In the genomic region with DNA sequence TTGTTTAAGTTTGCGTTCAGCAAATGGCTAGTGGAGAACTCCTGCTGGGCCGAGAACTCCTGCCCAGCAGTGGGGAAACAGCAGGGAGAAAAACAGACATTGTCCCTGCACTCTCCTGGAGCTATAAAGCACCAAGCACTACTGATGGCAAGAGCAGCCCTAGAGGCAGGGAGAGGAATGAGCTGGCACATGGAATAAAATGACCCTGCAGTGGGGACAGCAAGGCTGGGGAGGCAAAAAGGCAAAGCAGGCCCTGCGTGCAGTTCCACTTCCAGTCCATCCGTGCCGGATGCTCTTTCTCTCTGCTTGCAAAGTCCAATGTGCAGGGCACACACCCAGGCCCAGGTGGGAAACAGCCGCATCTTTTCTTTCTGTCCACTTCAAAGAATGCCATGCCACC, we compare ENCODE assay signal across 2 cellular contexts.
TF ChIP-seq lines count a peak whose summit lies in the region.

No MANE protein-coding gene starts in this region.

TF ChIP-seq in HepG2, 621 proteins besides CTCF, POLR2A, EP300 and RAD21:
- TF ChIP-seq ZBTB38 (CRISPR knock-in tag; IDR thresholded peaks at IDR 0.05) (no peak), ZSCAN21 (CRISPR knock-in tag; IDR thresholded peaks at IDR 0.05; ENCODE audit: borderline replicate concordance) (no peak), ZBTB43 (CRISPR knock-in tag; conservative IDR thresholded peaks at IDR 0.05) (no peak), TERF1 (CRISPR knock-in tag; IDR thresholded peaks at IDR 0.05) (no peak), MED8 (CRISPR knock-in tag; IDR thresholded peaks at IDR 0.05; ENCODE audit: insufficient replicate concordance) (no peak), CENPT (CRISPR knock-in tag; IDR thresholded peaks at IDR 0.05; ENCODE audit: low read depth) (no peak), SNAPC5 (CRISPR knock-in tag; IDR thresholded peaks at IDR 0.05; ENCODE audit: borderline replicate concordance) (no peak), KMT2A (CRISPR knock-in tag; IDR thresholded peaks at IDR 0.05) (no peak), ZNF780A (CRISPR knock-in tag; IDR thresholded peaks at IDR 0.05) (no peak), ZNF75D (CRISPR knock-in tag; IDR thresholded peaks at IDR 0.05; ENCODE audit: borderline replicate concordance) (no peak), GATAD2A (CRISPR knock-in tag; IDR thresholded peaks at IDR 0.05) (no peak)
- TF ChIP-seq, protein P1, sequence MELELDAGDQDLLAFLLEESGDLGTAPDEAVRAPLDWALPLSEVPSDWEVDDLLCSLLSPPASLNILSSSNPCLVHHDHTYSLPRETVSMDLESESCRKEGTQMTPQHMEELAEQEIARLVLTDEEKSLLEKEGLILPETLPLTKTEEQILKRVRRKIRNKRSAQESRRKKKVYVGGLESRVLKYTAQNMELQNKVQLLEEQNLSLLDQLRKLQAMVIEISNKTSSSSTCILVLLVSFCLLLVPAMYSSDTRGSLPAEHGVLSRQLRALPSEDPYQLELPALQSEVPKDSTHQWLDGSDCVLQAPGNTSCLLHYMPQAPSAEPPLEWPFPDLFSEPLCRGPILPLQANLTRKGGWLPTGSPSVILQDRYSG (CRISPR knock-in tag; IDR thresholded peaks at IDR 0.05): no peak
- TF ChIP-seq, protein P2, sequence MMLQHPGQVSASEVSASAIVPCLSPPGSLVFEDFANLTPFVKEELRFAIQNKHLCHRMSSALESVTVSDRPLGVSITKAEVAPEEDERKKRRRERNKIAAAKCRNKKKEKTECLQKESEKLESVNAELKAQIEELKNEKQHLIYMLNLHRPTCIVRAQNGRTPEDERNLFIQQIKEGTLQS (CRISPR knock-in tag; IDR thresholded peaks at IDR 0.05): no peak
- TF ChIP-seq, protein P3, sequence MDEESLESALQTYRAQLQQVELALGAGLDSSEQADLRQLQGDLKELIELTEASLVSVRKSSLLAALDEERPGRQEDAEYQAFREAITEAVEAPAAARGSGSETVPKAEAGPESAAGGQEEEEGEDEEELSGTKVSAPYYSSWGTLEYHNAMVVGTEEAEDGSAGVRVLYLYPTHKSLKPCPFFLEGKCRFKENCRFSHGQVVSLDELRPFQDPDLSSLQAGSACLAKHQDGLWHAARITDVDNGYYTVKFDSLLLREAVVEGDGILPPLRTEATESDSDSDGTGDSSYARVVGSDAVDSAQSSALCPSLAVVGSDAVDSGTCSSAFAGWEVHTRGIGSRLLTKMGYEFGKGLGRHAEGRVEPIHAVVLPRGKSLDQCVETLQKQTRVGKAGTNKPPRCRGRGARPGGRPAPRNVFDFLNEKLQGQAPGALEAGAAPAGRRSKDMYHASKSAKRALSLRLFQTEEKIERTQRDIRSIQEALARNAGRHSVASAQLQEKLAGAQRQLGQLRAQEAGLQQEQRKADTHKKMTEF (CRISPR knock-in tag; IDR thresholded peaks at IDR 0.05): no peak

TF ChIP-seq in H1, 55 proteins besides CTCF, POLR2A, EP300 and RAD21:
- no peak for TF ChIP-seq TBP (IDR thresholded peaks at IDR 0.05; ENCODE audit: low read depth, low read length)
- no peak for TF ChIP-seq NANOG (IDR thresholded peaks at IDR 0.05; ENCODE audit: insufficient read depth, low read depth, low read length, poor library complexity, severe bottlenecking)
- TF ChIP-seq JUN (IDR thresholded peaks at IDR 0.05; ENCODE audit: low read depth, low read length): no peak
- no peak for TF ChIP-seq MAFK (IDR thresholded peaks at IDR 0.05; ENCODE audit: low read depth, low read length)
- no peak for TF ChIP-seq HDAC2 (IDR thresholded peaks at IDR 0.05; ENCODE audit: borderline replicate concordance in 1 of 2, low read depth in 2 of 2, low read length in 2 of 2)
